8 cellular contexts compared by ENCODE assay signal in genomic region chr3:71580636-71581215, GRCh38. TPM values are rescaled to one million over a fixed set of nuclear protein-coding genes. Genes with fewer than 3 reads are reported as not detected.
DNase-seq lines count a peak whose midpoint lies in the region; ATAC-seq lines count a peak whose summit lies in the region.

No MANE protein-coding gene starts in this region.

- H3K36me3 Mint-ChIP-seq in activated CD4-positive, alpha-beta T cell treated with anti-CD3 and anti-CD28 coated beads, Interleukin-2, amount 10 ng/mL, durations not matched to agents 24 days and 14 days (ENCODE audit: low read depth): peaks cover 2% of the 10 kb centered on the region
- peaks cover 3% of the 10 kb centered on the region for H3K36me3 Mint-ChIP-seq in activated naive CD8-positive, alpha-beta T cell treated with anti-CD3 and anti-CD28 coated beads, Interleukin-2, amount 10 ng/mL, durations not matched to agents 7 days and 5 days

- peaks cover 19% of the 10 kb centered on the region for H3K27me3 Mint-ChIP-seq in activated CD4-positive, alpha-beta T cell treated with anti-CD3 and anti-CD28 coated beads, Interleukin-2, amount 10 ng/mL, durations not matched to agents 24 days and 14 days
- no peaks in the 10 kb centered on the region for H3K27me3 Mint-ChIP-seq in activated naive CD8-positive, alpha-beta T cell treated with anti-CD3 and anti-CD28 coated beads, Interleukin-2, amount 10 ng/mL, durations not matched to agents 7 days and 5 days

- H3K4me3 Mint-ChIP-seq in activated CD4-positive, alpha-beta T cell treated with anti-CD3 and anti-CD28 coated beads, Interleukin-2, amount 10 ng/mL, durations not matched to agents 24 days and 14 days: peak overlapping the region; percentile 88
- peak overlapping the region; percentile 98 for H3K4me3 Mint-ChIP-seq in activated naive CD8-positive, alpha-beta T cell treated with anti-CD3 and anti-CD28 coated beads, Interleukin-2, amount 10 ng/mL, durations not matched to agents 7 days and 5 days

- H3K27ac Mint-ChIP-seq in activated CD4-positive, alpha-beta T cell treated with anti-CD3 and anti-CD28 coated beads, Interleukin-2, amount 10 ng/mL, durations not matched to agents 24 days and 14 days: peak overlapping the region; percentile 83
- H3K27ac Mint-ChIP-seq in activated naive CD8-positive, alpha-beta T cell treated with anti-CD3 and anti-CD28 coated beads, Interleukin-2, amount 10 ng/mL, durations not matched to agents 7 days and 5 days: peak overlapping the region; percentile 92

- H3K4me1 Mint-ChIP-seq in activated CD4-positive, alpha-beta T cell treated with anti-CD3 and anti-CD28 coated beads, Interleukin-2, amount 10 ng/mL, durations not matched to agents 24 days and 14 days: peaks cover 32% of the 10 kb centered on the region
- peaks cover 40% of the 10 kb centered on the region for H3K4me1 Mint-ChIP-seq in activated naive CD8-positive, alpha-beta T cell treated with anti-CD3 and anti-CD28 coated beads, Interleukin-2, amount 10 ng/mL, durations not matched to agents 7 days and 5 days

- intact Hi-C loops in activated CD4-positive, alpha-beta T cell treated with anti-CD3 and anti-CD28 coated beads, Interleukin-2, amount 10 ng/mL, durations not matched to agents 24 days and 14 days (cut with micrococcal nuclease): loop anchor here (1.0 to 5.0 kb wide), 4 partner anchors 83 to 188 kb away; no protein-coding TSS in a partner anchor

- POLR2A ChIA-PET in activated naive CD8-positive, alpha-beta T cell treated with anti-CD3 and anti-CD28 coated beads, Interleukin-2, amount 10 ng/mL, durations not matched to agents 7 days and 5 days (lab: Charles Lee): interaction anchor here (0.9 kb wide), 1 partner anchor 129 kb away, joined by 3 read pairs; no protein-coding TSS in a partner anchor

- no peak for DNase-seq in activated CD4-positive, alpha-beta T cell treated with anti-CD3 and anti-CD28 coated beads, Interleukin-2, amount 10 ng/mL, durations not matched to agents 24 days and 14 days
- DNase-seq in activated CD4-positive, alpha-beta T cell treated with anti-CD3 and anti-CD28 coated beads, Interleukin-2, amount 50 U/mL, for 48 hours: no peak
- no peak for DNase-seq in activated naive CD8-positive, alpha-beta T cell treated with anti-CD3 and anti-CD28 coated beads, Interleukin-2, amount 10 ng/mL, durations not matched to agents 7 days and 5 days
- DNase-seq in left kidney (ENCODE audit: low read depth, low spot score): peak; percentile 17

- H3K27ac ChIP-seq in temporal lobe (ENCODE audit: low read depth, low read length): peak overlapping the region; percentile 17

- ATAC-seq in activated naive CD8-positive, alpha-beta T cell treated with anti-CD3 and anti-CD28 coated beads, Interleukin-2, amount 10 ng/mL, durations not matched to agents 7 days and 5 days (ENCODE audit: low read depth): no peak
- ATAC-seq in GM19035 (IDR thresholded peaks at IDR 0.05; ENCODE audit: unreplicated experiment): no peak
- no peak for ATAC-seq in HG03139 (IDR thresholded peaks at IDR 0.05; ENCODE audit: unreplicated experiment)
- no peak for ATAC-seq in GM21528 (IDR thresholded peaks at IDR 0.05; ENCODE audit: low FRiP score, unreplicated experiment)

- H3K9me3 Mint-ChIP-seq in activated CD4-positive, alpha-beta T cell treated with anti-CD3 and anti-CD28 coated beads, Interleukin-2, amount 10 ng/mL, durations not matched to agents 24 days and 14 days: no peaks in the 10 kb centered on the region
- no peaks in the 10 kb centered on the region for H3K9me3 Mint-ChIP-seq in activated naive CD8-positive, alpha-beta T cell treated with anti-CD3 and anti-CD28 coated beads, Interleukin-2, amount 10 ng/mL, durations not matched to agents 7 days and 5 days

RNA-seq across cellular contexts. Expression of gene FOXP1, which starts 2.8 kb away (rescaled TPM):
- 102 and 110 TPM in 2 replicates for total RNA-seq in activated CD4-positive, alpha-beta T cell treated with anti-CD3 and anti-CD28 coated beads, Interleukin-2, amount 10 ng/mL, durations not matched to agents 24 days and 14 days
- total RNA-seq in activated naive CD8-positive, alpha-beta T cell treated with anti-CD3 and anti-CD28 coated beads, Interleukin-2, amount 10 ng/mL, durations not matched to agents 7 days and 5 days: 100 to 1,000 TPM; 178 TPM
- total RNA-seq in temporal lobe: 56.5 TPM
